ENCODE assay signal across 1 cellular context in genomic region chrX:52353838-52354237, GRCh38.
TF ChIP-seq lines count a peak whose summit lies in the region.

No MANE protein-coding gene starts in this region.

TF ChIP-seq in H1, 55 proteins besides CTCF, POLR2A, EP300 and RAD21 (continued from another document):
- no peak for TF ChIP-seq RNF2 (IDR thresholded peaks at IDR 0.05; ENCODE audit: borderline replicate concordance, low read depth, low read length, missing control alignments, poor library complexity, severe bottlenecking)
- TF ChIP-seq CREB1 (IDR thresholded peaks at IDR 0.05) = no peak
- no peak for TF ChIP-seq ATF3 (IDR thresholded peaks at IDR 0.05; ENCODE audit: insufficient read depth, low read depth, low read length)
